Comparison of ENCODE assay signal across 23 cellular contexts in the genomic region with DNA sequence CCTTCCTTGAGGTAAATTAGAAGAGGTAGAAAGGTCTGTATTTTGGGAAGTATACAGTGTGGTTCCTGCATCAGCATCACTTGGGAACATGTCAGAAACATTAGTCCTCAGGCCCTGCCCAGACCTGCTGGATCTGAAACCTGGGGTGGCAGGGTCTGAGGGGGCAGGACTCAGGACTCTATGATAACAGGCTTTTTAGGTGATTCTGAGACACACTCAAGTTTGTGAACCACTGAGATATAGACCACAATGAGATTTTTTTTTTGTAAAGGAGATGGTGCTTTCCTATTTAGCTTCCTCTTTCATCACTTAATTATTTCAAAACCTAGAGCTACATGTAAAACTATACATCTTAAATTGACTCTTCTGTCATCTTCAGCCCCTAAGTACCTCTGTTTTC.
DNase-seq lines count a peak whose midpoint lies in the region; ATAC-seq lines count a peak whose summit lies in the region.
"Had no signal": no experiment of that assay in that cellular context is flagged by ENCODE, and none has a peak within 500 bp of the region (broad histone marks: within the 10 kb centered on the region; RNA-seq: fewer than 3 reads in every experiment).

No MANE protein-coding gene starts in this region.

- no peak overlapping the region for H2BK5ac ChIP-seq in trophoblast cell (ENCODE audit: low read depth, low read length, poor library complexity)

- H3K79me2 ChIP-seq in trophoblast cell (ENCODE audit: control insufficient read depth, insufficient read depth, low read length, poor library complexity): no peaks in the 10 kb centered on the region

- no peak overlapping the region for H3K4me3 ChIP-seq in trophoblast cell (ENCODE audit: low read depth, low read length)
- H3K4me3 ChIP-seq: upper lobe of left lung had no signal

- no peak overlapping the region for H3K18ac ChIP-seq in trophoblast cell (ENCODE audit: low read length)

- H3K9ac ChIP-seq in trophoblast cell (ENCODE audit: low read length): no peak overlapping the region

- no peak overlapping the region for H2AK5ac ChIP-seq in trophoblast cell (ENCODE audit: low read length)

- no peak overlapping the region for H3K4ac ChIP-seq in trophoblast cell (ENCODE audit: low read depth, low read length)

- DNase-seq in trophoblast cell (no peak), AG20443 (ENCODE audit: low spot score) (no peak), NCI-H446 treated with DMSO at 0.1 percent for 48 hours (lab: John Stamatoyannopoulos, UW) (no peak), NCI-H524 treated with DMSO at 0.1 percent for 48 hours (lab: John Stamatoyannopoulos, UW) (no peak)
- DNase-seq in activated naive CD4-positive, alpha-beta T cell (lab: John Stamatoyannopoulos, UW): no peak
- DNase-seq: activated naive CD4-positive, alpha-beta T cell treated with anti-CD3 and anti-CD28 coated beads, Interleukin-2, amount 50 U/mL, for 16 hours; CD4-positive, alpha-beta T cell; cortex of kidney; EL; foreskin melanocyte; GOT3; mesendoderm; MV-4-11; NCI-H2171 treated with DMSO at 0.1 percent for 48 hours; NCI-H69; T-helper 17 cell; upper lobe of left lung had no signal

- H3K4me1 ChIP-seq in trophoblast cell (ENCODE audit: control insufficient read depth in 1 of 2, insufficient read depth in 2 of 2, low read length in 2 of 2): peaks cover 0 to 4% of the 10 kb centered on the region in 2 experiments

- H3K4me2 ChIP-seq in trophoblast cell (ENCODE audit: low read length): no peak overlapping the region

- ATAC-seq in GM18870 (IDR thresholded peaks at IDR 0.05; ENCODE audit: unreplicated experiment) (peak; percentile 65), GM21786 (IDR thresholded peaks at IDR 0.05; ENCODE audit: unreplicated experiment) (peak; percentile 70), HG03442 (IDR thresholded peaks at IDR 0.05; ENCODE audit: unreplicated experiment) (peak; percentile 47)
- ATAC-seq: esophagus mucosa, left lobe of liver, T-helper 17 cell had no signal

- H3K27ac ChIP-seq in trophoblast cell (ENCODE audit: low read depth, low read length): no peak overlapping the region
- H3K27ac ChIP-seq: RWPE1, upper lobe of left lung had no signal

- H2BK12ac ChIP-seq in trophoblast cell (ENCODE audit: low read length): peak overlapping the region; percentile 54

- no peak overlapping the region for H3K23ac ChIP-seq in trophoblast cell (ENCODE audit: low read length)

- no peak overlapping the region for H3K14ac ChIP-seq in trophoblast cell (ENCODE audit: low read length)

- no peaks in the 10 kb centered on the region for H3K27me3 ChIP-seq in trophoblast cell (ENCODE audit: insufficient read depth, low read length)
- H3K27me3 ChIP-seq: upper lobe of left lung had no signal

- H3K9me3 ChIP-seq in trophoblast cell (ENCODE audit: insufficient read depth, low read depth, low read length): no peaks in the 10 kb centered on the region
- H3K9me3 ChIP-seq: upper lobe of left lung had no signal

- H2BK120ac ChIP-seq in trophoblast cell (ENCODE audit: insufficient read depth, low read length, poor library complexity): no peak overlapping the region

- peaks cover 10% of the 10 kb centered on the region for H3K79me1 ChIP-seq in trophoblast cell (ENCODE audit: low read length)

- H3K36me3 ChIP-seq in trophoblast cell (ENCODE audit: control insufficient read depth in 1 of 2, insufficient read depth in 2 of 2, low read length in 2 of 2): no peaks in the 10 kb centered on the region
- H3K36me3 ChIP-seq: upper lobe of left lung had no signal

- H2AFZ ChIP-seq in trophoblast cell (ENCODE audit: insufficient read depth, low read length, poor library complexity): no peak overlapping the region

- no peak overlapping the region for H4K8ac ChIP-seq in trophoblast cell (ENCODE audit: low read depth, low read length)

- no peak overlapping the region for H4K12ac ChIP-seq in trophoblast cell (ENCODE audit: low read depth, low read length)

- peak overlapping the region; percentile 11 for H4K91ac ChIP-seq in trophoblast cell (ENCODE audit: low read depth, low read length)
